Comparison of ENCODE assay signal across 17 cellular contexts in genomic region chr4:87410669-87411068, GRCh38. TPM values are rescaled to one million over a fixed set of nuclear protein-coding genes. Genes with fewer than 3 reads are reported as not detected.
DNase-seq lines count a peak whose midpoint lies in the region; ATAC-seq and TF ChIP-seq lines count a peak whose summit lies in the region.
"Had no signal": no experiment of that assay in that cellular context is flagged by ENCODE, and none has a peak within 500 bp of the region (broad histone marks: within the 10 kb centered on the region; RNA-seq: fewer than 3 reads in every experiment).

No MANE protein-coding gene starts in this region.

- no peak overlapping the region for H2BK5ac ChIP-seq in trophoblast cell (ENCODE audit: low read depth, low read length, poor library complexity)

- H3K4me1 ChIP-seq in Karpas-422 (ENCODE audit: low read length) (peaks cover 7% of the 10 kb centered on the region; the same call in 1 of the 2 replicates), trophoblast cell (ENCODE audit: control insufficient read depth in 1 of 2, insufficient read depth in 2 of 2, low read length in 2 of 2) (peaks cover 3 to 7% of the 10 kb centered on the region in 2 experiments)

- H2BK12ac ChIP-seq in trophoblast cell (ENCODE audit: low read length) = peak overlapping the region; percentile 87

- peak overlapping the region; percentile 80 for H3K4ac ChIP-seq in trophoblast cell (ENCODE audit: low read depth, low read length)

- H3K27me3 ChIP-seq in Karpas-422 (ENCODE audit: low read length) = peaks cover 3% of the 10 kb centered on the region; the same call in 1 of the 2 replicates
- no peaks in the 10 kb centered on the region for H3K27me3 ChIP-seq in trophoblast cell (ENCODE audit: insufficient read depth, low read length)

- no peaks in the 10 kb centered on the region for H3K79me2 ChIP-seq in Karpas-422 (ENCODE audit: low read length)
- H3K79me2 ChIP-seq in trophoblast cell (ENCODE audit: control insufficient read depth, insufficient read depth, low read length, poor library complexity) = no peaks in the 10 kb centered on the region

- peak overlapping the region; percentile 65 for H4K91ac ChIP-seq in trophoblast cell (ENCODE audit: low read depth, low read length)

- H4K8ac ChIP-seq in trophoblast cell (ENCODE audit: low read depth, low read length) = no peak overlapping the region

- no CpG with 5 or more reads among the region's 2 CpGs for WGBS in trophoblast cell (ENCODE audit: extremely low coverage, insufficient coverage, insufficient read length)

- no peak overlapping the region for H3K23ac ChIP-seq in trophoblast cell (ENCODE audit: low read length)

- H3K9me3 ChIP-seq in Karpas-422 (ENCODE audit: low read length) (no peaks in the 10 kb centered on the region), trophoblast cell (ENCODE audit: insufficient read depth, low read depth, low read length) (no peaks in the 10 kb centered on the region)

- H3K4me2 ChIP-seq in Karpas-422 (ENCODE audit: low read depth, low read length, poor library complexity, severe bottlenecking) = no peak overlapping the region
- H3K4me2 ChIP-seq in trophoblast cell (ENCODE audit: low read length) = no peak overlapping the region

- H3K9ac ChIP-seq in Karpas-422 (ENCODE audit: low read length) (no peak overlapping the region), trophoblast cell (ENCODE audit: low read length) (no peak overlapping the region)

- no peaks in the 10 kb centered on the region for H4K20me1 ChIP-seq in Karpas-422 (ENCODE audit: insufficient read depth, low read depth, low read length)

- H3K14ac ChIP-seq in trophoblast cell (ENCODE audit: low read length) = no peak overlapping the region

- TF ChIP-seq CTCF in C4-2B (conservative IDR thresholded peaks at IDR 0.05) = no peak

- peak overlapping the region; percentile 19; the same call in 1 of the 2 replicates for H3K27ac ChIP-seq in C4-2B
- no peak overlapping the region for H3K27ac ChIP-seq in Karpas-422 (ENCODE audit: low read length)
- peak overlapping the region; percentile 51 for H3K27ac ChIP-seq in trophoblast cell (ENCODE audit: low read depth, low read length)
- H3K27ac ChIP-seq: HL-60 had no signal

- H3K36me3 ChIP-seq in Karpas-422 (ENCODE audit: insufficient read depth, low read length) (no peaks in the 10 kb centered on the region), trophoblast cell (ENCODE audit: control insufficient read depth in 1 of 2, insufficient read depth in 2 of 2, low read length in 2 of 2) (no peaks in the 10 kb centered on the region)

- no peak overlapping the region for H2AFZ ChIP-seq in Karpas-422 (ENCODE audit: low read length)
- H2AFZ ChIP-seq in trophoblast cell (ENCODE audit: insufficient read depth, low read length, poor library complexity) = no peak overlapping the region

- DNase-seq in Karpas-422 (peak; percentile 22), fibroblast of peridontal ligament (ENCODE audit: extremely low read depth) (peak; percentile 29), trophoblast cell (no peak), NOMO-1 treated with DMSO at 0.1 percent for 48 hours (lab: John Stamatoyannopoulos, UW; ENCODE audit: unreplicated experiment) (no peak), NCI-H146 (lab: John Stamatoyannopoulos, UW) (no peak)
- DNase-seq: DMS153, H9, KBM-7, MM.1S, NCI-H1105, NCI-H1694 treated with DMSO at 0.1 percent for 48 hours, NCI-H345, NCI-H526 treated with DMSO at 0.1 percent for 48 hours, SHP77 had no signal

- no peak overlapping the region for H3K4me3 ChIP-seq in Karpas-422 (ENCODE audit: low read length)
- H3K4me3 ChIP-seq in trophoblast cell (ENCODE audit: low read depth, low read length) = no peak overlapping the region

- no peak overlapping the region for H2AK5ac ChIP-seq in trophoblast cell (ENCODE audit: low read length)

- no peak overlapping the region for H3K18ac ChIP-seq in trophoblast cell (ENCODE audit: low read length)

- H3K9me2 ChIP-seq in Karpas-422 (replicated peaks; ENCODE audit: insufficient read depth, low read length) = no peaks in the 10 kb centered on the region

- no peak overlapping the region for H4K12ac ChIP-seq in trophoblast cell (ENCODE audit: low read depth, low read length)

- H3K79me1 ChIP-seq in trophoblast cell (ENCODE audit: low read length) = peaks cover 3% of the 10 kb centered on the region

- peak overlapping the region; percentile 69 for H2BK120ac ChIP-seq in trophoblast cell (ENCODE audit: insufficient read depth, low read length, poor library complexity)

- ATAC-seq in HG02623 (IDR thresholded peaks at IDR 0.05; ENCODE audit: unreplicated experiment) = no peak

RNA-seq across cellular contexts. Expression of gene NUDT9, which starts 11.7 kb away (rescaled TPM):
- total RNA-seq in Karpas-422 (2014; rRNA removed; shearing (Covaris generic); ENCODE audit: low replicate concordance) = 17.6 and 18.5 TPM in 2 replicates
- polyA plus RNA-seq in trophoblast cell (2013) = 20.2 and 20.8 TPM in 2 replicates

RNA-seq across cellular contexts. Expression of gene HSD17B11, which starts 19.7 kb away (rescaled TPM):
- 4.7 and 31.0 TPM in 2 replicates for total RNA-seq in Karpas-422 (2014; rRNA removed; shearing (Covaris generic); ENCODE audit: low replicate concordance)
- 30.1 and 32.5 TPM in 2 replicates for polyA plus RNA-seq in trophoblast cell (2013)

Comparison
In these comparisons a context has a peak if more than half of its experiments do, and no peak if none do; other contexts are left out.
1. DNase-seq: peak in Karpas-422 (single experiment) and fibroblast of peridontal ligament (single experiment); none in trophoblast cell (0 of 2), NOMO-1 treated with DMSO at 0.1 percent for 48 hours (single experiment) and NCI-H146 (single experiment).